8 cellular contexts compared by ENCODE assay signal in genomic region chr2:42569116-42569711, GRCh38. TPM values are rescaled to one million over a fixed set of nuclear protein-coding genes. Genes with fewer than 3 reads are reported as not detected.
A peak's percentile ranks its signal among the peaks of the same experiment; 100 is the strongest.
DNase-seq lines count a peak whose midpoint lies in the region; ATAC-seq and TF ChIP-seq lines count a peak whose summit lies in the region.

No MANE protein-coding gene starts in this region.

- TF ChIP-seq CTCF in PC-9 (conservative IDR thresholded peaks at IDR 0.05) (no peak), mammary epithelial cell (conservative IDR thresholded peaks at IDR 0.05 in 1 of 2, IDR thresholded peaks at IDR 0.05 in 1 of 2; ENCODE audit: extremely low read depth in 1 of 2, insufficient read depth in 1 of 2, low read depth in 1 of 2, low read length in 2 of 2) (no peak), spleen (IDR thresholded peaks at IDR 0.05 in 8 of 11, conservative IDR thresholded peaks at IDR 0.05 in 3 of 11) (no peak)

- H3K27me3 ChIP-seq in PC-9 (ENCODE audit: insufficient read depth, low read depth) (no peaks in the 10 kb centered on the region), mammary epithelial cell (ENCODE audit: insufficient read depth, low read length) (no peaks in the 10 kb centered on the region), spleen (replicated peaks in 1 of 7) (no peaks in the 10 kb centered on the region)

- BruUV-seq in PC-9 (replicated peaks; lab: Mats Ljungman, UMichigan) (no TSS peak), mammary epithelial cell (replicated peaks; lab: Mats Ljungman, UMichigan) (no TSS peak)

- intact Hi-C loops in PC-9 (cut with micrococcal nuclease; ENCODE audit: unreplicated experiment), result no loop called here
- intact Hi-C loops in mammary epithelial cell (cut with micrococcal nuclease), result no loop called here
- intact Hi-C loops in spleen (cut with DNase I; ENCODE audit: low total_unique reads), result no loop called here

- peak; percentile 68 for DNase-seq in GM03348 (ENCODE audit: low spot score)
- DNase-seq in PC-9, result no peak
- DNase-seq in mammary epithelial cell, result peak; percentile 15
- DNase-seq in iris pigment epithelial cell (ENCODE audit: low read depth), result peak; percentile 34
- peak; percentile 78 for DNase-seq in spleen
- no peak for DNase-seq in NCI-H1694 treated with DMSO at 0.1 percent for 48 hours (lab: John Stamatoyannopoulos, UW)
- no peak for DNase-seq in LoVo (ENCODE audit: low spot score)

- peak overlapping the region; percentile 76 for H3K4me3 ChIP-seq in PC-9
- H3K4me3 ChIP-seq in mammary epithelial cell (replicated peaks in 1 of 3; ENCODE audit: insufficient read depth in 1 of 3, low read depth in 2 of 3, low read length in 3 of 3), result peak overlapping the region; percentile 69 to 88 (median 73)
- peak overlapping the region; percentile 62 to 96 (median 80) for H3K4me3 ChIP-seq in spleen

- H2AFZ ChIP-seq in PC-9, result peak overlapping the region; percentile 84
- peak overlapping the region; percentile 84 for H2AFZ ChIP-seq in mammary epithelial cell (ENCODE audit: low read depth, low read length)

- in situ Hi-C loops in mammary epithelial cell (cut with MboI; ENCODE audit: low sequenced_read_pairs in 2 of 2), result no loop called here

- H3F3A ChIP-seq in PC-9 (ENCODE audit: insufficient read depth, low read depth), result peaks cover 39% of the 10 kb centered on the region

- peak overlapping the region; percentile 97 for H3K4me2 ChIP-seq in PC-9
- H3K4me2 ChIP-seq in mammary epithelial cell (ENCODE audit: insufficient read depth, low read depth, low read length), result peak overlapping the region; percentile 93

- H3K36me3 ChIP-seq in PC-9 (ENCODE audit: low read depth) (peaks cover 26% of the 10 kb centered on the region), mammary epithelial cell (ENCODE audit: insufficient read depth, low read length) (peaks cover 2% of the 10 kb centered on the region), spleen (peaks cover 0 to 28% (median 0%) of the 10 kb centered on the region in 6 donors)

- no peaks in the 10 kb centered on the region for H3K9me3 ChIP-seq in PC-9 (ENCODE audit: insufficient read depth, low read depth)
- H3K9me3 ChIP-seq in mammary epithelial cell (replicated peaks; ENCODE audit: insufficient read depth, low read length), result no peaks in the 10 kb centered on the region
- no peaks in the 10 kb centered on the region for H3K9me3 ChIP-seq in spleen

- no peaks in the 10 kb centered on the region for H3K9me2 ChIP-seq in PC-9 (ENCODE audit: insufficient read depth)

- POLR2A ChIA-PET in PC-9 (lab: Charles Lee; ENCODE audit: unreplicated experiment), result interaction anchor here (0.7 kb wide), 1 partner anchor 17 kb away, joined by 5 read pairs; no protein-coding TSS in a partner anchor

- peaks cover 52% of the 10 kb centered on the region for H3K4me1 ChIP-seq in PC-9 (replicated peaks; ENCODE audit: insufficient read depth)
- peaks cover 15% of the 10 kb centered on the region for H3K4me1 ChIP-seq in mammary epithelial cell (ENCODE audit: insufficient read depth, low read length)
- H3K4me1 ChIP-seq in spleen, result peaks cover 7 to 54% (median 23%) of the 10 kb centered on the region in 6 donors

- H3K9ac ChIP-seq in mammary epithelial cell (ENCODE audit: insufficient read depth, low read length), result peak overlapping the region; percentile 59

- H3K27ac ChIP-seq in PC-9 (peak overlapping the region; percentile 54), mammary epithelial cell (ENCODE audit: insufficient read depth, low read depth, low read length) (no peak overlapping the region), spleen (peak overlapping the region; percentile 57 to 93 (median 84))

- WGBS in mammary epithelial cell (ENCODE audit: low coverage, missing lambda C conversion rate), result 9% methylated on average over 7 of the region's 20 CpGs
- 12 to 15% (median 14%) methylated on average over 19 to 20 of the region's 20 CpGs for WGBS in spleen, 5 donors

- no peak for TF ChIP-seq POLR2A in spleen (IDR thresholded peaks at IDR 0.05)

- CTCF ChIA-PET in PC-9 (lab: Charles Lee), result interaction anchor here (1.0 kb wide), 1 partner anchor 73 kb away, joined by 17 read pairs; no protein-coding TSS in a partner anchor
- CTCF ChIA-PET in mammary epithelial cell (lab: Charles Lee; ENCODE audit: low non-redundant PET), result no interaction called here

- peak; percentile 5 for ATAC-seq in HG02763 (IDR thresholded peaks at IDR 0.05; ENCODE audit: unreplicated experiment)

- dilution Hi-C loops in mammary epithelial cell (cut with HindIII; ENCODE audit: low sequenced_read_pairs), result loop anchor here (5.0 to 10.0 kb wide), 2 partner anchors 72 to 96 kb away; no protein-coding TSS in a partner anchor

- H4K20me1 ChIP-seq in PC-9 (ENCODE audit: insufficient read depth), result peaks cover 3% of the 10 kb centered on the region; the same call in 1 of the 2 replicates
- H4K20me1 ChIP-seq in mammary epithelial cell (ENCODE audit: insufficient read depth, low read length), result no peaks in the 10 kb centered on the region

- peaks cover 45% of the 10 kb centered on the region for H3K79me2 ChIP-seq in PC-9 (ENCODE audit: low read depth)
- peaks cover 22% of the 10 kb centered on the region for H3K79me2 ChIP-seq in mammary epithelial cell (ENCODE audit: insufficient read depth, low read length)

RNA-seq across cellular contexts. Expression of gene MTA3, which starts 0.8 kb away (rescaled TPM):
- total RNA-seq in PC-9 (2021) (58.7 and 89.8 TPM in 2 replicates), mammary epithelial cell (10 to 100 TPM; 38.0 to 40.4 TPM), spleen (10 to 100 TPM; 23.3 to 42.9 (median 28.8) TPM)
- polyA plus RNA-seq in mammary epithelial cell (22.2 TPM), spleen (10 to 100 TPM; 11.6 to 16.7 (median 16.3) TPM)
- polyA minus RNA-seq in mammary epithelial cell, result 36.0 TPM

Comparison
In these comparisons a context has a peak if more than half of its experiments do, and no peak if none do; other contexts are left out.
1. DNase-seq: peak in GM03348 (single experiment), mammary epithelial cell (single experiment), iris pigment epithelial cell (single experiment) and spleen (single experiment); none in PC-9 (0 of 2), NCI-H1694 treated with DMSO at 0.1 percent for 48 hours (single experiment) and LoVo (single experiment).
2. Peak in every context shown above with its lines, with median percentiles within 50 percentile points of each other: H3K4me3 ChIP-seq.